Comparison of ENCODE assay signal across 20 cellular contexts in the genomic region with DNA sequence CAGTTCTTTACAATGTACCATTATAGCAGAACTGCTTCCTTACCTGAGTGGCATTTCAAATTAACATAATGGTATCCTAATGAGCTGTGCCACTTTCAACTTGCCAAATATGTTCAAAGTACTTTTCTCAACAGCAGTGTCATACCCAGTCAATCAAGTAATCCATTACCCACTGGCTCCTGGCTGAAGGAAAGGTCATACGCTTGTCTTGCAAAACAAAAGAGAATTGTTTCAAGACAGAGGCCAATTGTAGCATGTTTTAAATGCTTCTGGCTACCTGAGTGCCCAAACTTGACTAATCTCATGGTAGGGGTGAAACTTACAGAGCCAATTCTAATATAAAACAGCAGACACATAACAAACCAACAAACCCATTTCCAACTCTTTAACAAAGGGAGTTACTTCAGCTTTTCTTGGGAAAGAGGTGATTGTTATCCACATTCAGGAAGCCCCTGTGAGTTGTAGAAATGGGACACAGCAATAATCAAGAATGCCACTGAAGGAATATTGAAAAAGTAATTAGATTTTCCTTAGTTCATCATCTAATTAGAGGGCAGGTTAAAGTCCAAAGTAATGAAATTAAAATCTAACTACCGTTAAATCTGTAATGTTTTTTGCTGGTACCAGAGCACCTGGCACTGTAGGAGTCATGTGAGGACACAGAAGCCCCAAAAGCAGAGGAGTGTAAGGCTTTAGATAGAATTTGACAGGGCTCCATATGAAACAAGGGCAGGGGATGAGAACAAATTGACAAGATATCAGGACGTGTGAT.
DNase-seq lines count a peak whose midpoint lies in the region; ATAC-seq, FAIRE-seq and TF ChIP-seq lines count a peak whose summit lies in the region.
"Had no signal": no experiment of that assay in that cellular context is flagged by ENCODE, and none has a peak within 500 bp of the region (broad histone marks: within the 10 kb centered on the region; RNA-seq: fewer than 3 reads in every experiment).

No MANE protein-coding gene starts in this region.

- DNase-seq in BE2C (peak; percentile 59), COLO829 (ENCODE audit: low spot score) (peak; percentile 6), SK-MEL-5 (ENCODE audit: low read depth, low spot score) (peak; percentile 78), islet precursor cell (peak; percentile 60), H54 (ENCODE audit: insufficient read length, low spot score) (no peak), hepatic stellate cell (ENCODE audit: low spot score) (no peak)
- DNase-seq: ACHN; CD4-positive, alpha-beta memory T cell; GM23248; H7; HFFc6; KBM-7 had no signal

- peaks cover 26% of the 10 kb centered on the region for H3K4me1 ChIP-seq in BE2C
- H3K4me1 ChIP-seq: BLaER1 had no signal

- H3K36me3 ChIP-seq in BE2C = no peaks in the 10 kb centered on the region
- H3K36me3 ChIP-seq: BLaER1 had no signal

- no peak overlapping the region for H3K4me3 ChIP-seq in BE2C (ENCODE audit: low read depth, low read length)
- H3K4me3 ChIP-seq: BLaER1, GM23248 had no signal

- no peak for FAIRE-seq in H54 (lab: Jason Lieb, UNC)
- FAIRE-seq: A204.1, D721Med, G401.6, GM12891, HTR-8/SVneo had no signal

- TF ChIP-seq CTCF in BE2C (IDR thresholded peaks at IDR 0.05; ENCODE audit: low read depth, low read length) = no peak

- in situ Hi-C loops in SK-MEL-5 (cut with HindIII; ENCODE audit: low pct_unique_long_range_greater_than_20kb, low sequenced_read_pairs) = no loop called here

- H3K9me3 ChIP-seq in BE2C = no peaks in the 10 kb centered on the region

- H3K27me3 ChIP-seq in BE2C = no peaks in the 10 kb centered on the region
- H3K27me3 ChIP-seq: BLaER1 had no signal

- no peak for TF ChIP-seq POLR2A in H54 (IDR thresholded peaks at IDR 0.05; ENCODE audit: low read depth, low read length)

- no peak for ATAC-seq in GM18519 (IDR thresholded peaks at IDR 0.05; ENCODE audit: low FRiP score, unreplicated experiment)
- ATAC-seq: HCT116 had no signal

Comparison
In these comparisons a context has a peak if more than half of its experiments do, and no peak if none do; other contexts are left out.
1. DNase-seq: peak in BE2C (single experiment), COLO829 (single experiment), SK-MEL-5 (single experiment) and islet precursor cell (single experiment); none in H54 (single experiment) and hepatic stellate cell (single experiment).